In genomic region chr5:86756839-86757238, GRCh38 we compare ENCODE assay signal across 18 cellular contexts.
DNase-seq lines count a peak whose midpoint lies in the region; ATAC-seq and TF ChIP-seq lines count a peak whose summit lies in the region.
"Had no signal": no experiment of that assay in that cellular context is flagged by ENCODE, and none has a peak within 500 bp of the region (broad histone marks: within the 10 kb centered on the region; RNA-seq: fewer than 3 reads in every experiment).

No MANE protein-coding gene starts in this region.

- CTCF ChIA-PET in MCF 10A (lab: Yijun Ruan, JAX): no interaction called here

- H3K27me3 Mint-ChIP-seq in MCF 10A (ENCODE audit: insufficient read depth, unreplicated experiment): peaks cover 42% of the 10 kb centered on the region

- no TSS peak for BruUV-seq in MCF 10A (replicated peaks; lab: Mats Ljungman, UMichigan)

- no peaks in the 10 kb centered on the region for H3K4me1 ChIP-seq in breast epithelium
- H3K4me1 ChIP-seq: A549 had no signal

- H3K4me3 ChIP-seq in breast epithelium: no peak overlapping the region
- H3K4me3 ChIP-seq in NB4 (ENCODE audit: low read depth, low read length): no peak overlapping the region
- no peak overlapping the region for H3K4me3 ChIP-seq in epithelial cell of proximal tubule (ENCODE audit: low read depth, low read length)
- H3K4me3 ChIP-seq: A549 had no signal

- H3K4me1 Mint-ChIP-seq in MCF 10A (ENCODE audit: insufficient read depth, unreplicated experiment): no peaks in the 10 kb centered on the region
- H3K4me1 Mint-ChIP-seq: IgD-negative memory B cell had no signal

- intact Hi-C loops in MCF 10A (cut with micrococcal nuclease): no loop called here
- intact Hi-C loops in breast epithelium (cut with DNase I; ENCODE audit: low total_unique reads): no loop called here

- TF ChIP-seq CTCF in MCF 10A (IDR thresholded peaks at IDR 0.05; ENCODE audit: unreplicated experiment) (peak; percentile 7), breast epithelium (IDR thresholded peaks at IDR 0.05) (no peak), NB4 (IDR thresholded peaks at IDR 0.05; ENCODE audit: low read depth, low read length) (peak; percentile 3), epithelial cell of proximal tubule (conservative IDR thresholded peaks at IDR 0.05; ENCODE audit: low read depth, low read length) (peak; percentile 28)

- no peak overlapping the region for H3K27ac ChIP-seq in breast epithelium
- H3K27ac ChIP-seq: A549 had no signal

- no peak for ATAC-seq in GM18498 (IDR thresholded peaks at IDR 0.05; ENCODE audit: unreplicated experiment)
- ATAC-seq: A549 had no signal

- no peaks in the 10 kb centered on the region for H3K9me3 Mint-ChIP-seq in MCF 10A (ENCODE audit: unreplicated experiment)

- no peaks in the 10 kb centered on the region for H3K27me3 ChIP-seq in breast epithelium

- H3K27ac Mint-ChIP-seq in MCF 10A (ENCODE audit: low read depth, unreplicated experiment): no peak overlapping the region
- H3K27ac Mint-ChIP-seq: CD4-positive, alpha-beta T cell; IgD-negative memory B cell had no signal

- no peak for TF ChIP-seq POLR2A in breast epithelium (IDR thresholded peaks at IDR 0.05)
- TF ChIP-seq POLR2A in NB4 (IDR thresholded peaks at IDR 0.05; ENCODE audit: extremely low read depth, insufficient read length): no peak

- no peaks in the 10 kb centered on the region for H3K36me3 ChIP-seq in breast epithelium

- H3K4me3 Mint-ChIP-seq in MCF 10A (ENCODE audit: unreplicated experiment): no peak overlapping the region
- H3K4me3 Mint-ChIP-seq: CD4-positive, alpha-beta T cell; IgD-negative memory B cell had no signal

- DNase-seq in MCF 10A (ENCODE audit: unreplicated experiment) (peak; percentile 2), breast epithelium (ENCODE audit: low spot score in 2 of 2) (no peak), NB4 (ENCODE audit: low read depth) (no peak), epithelial cell of proximal tubule (ENCODE audit: low read depth) (no peak), NCI-H446 (lab: John Stamatoyannopoulos, UW) (no peak), AG20443 (ENCODE audit: low spot score) (no peak), germinal center (ENCODE audit: low spot score) (no peak)
- DNase-seq: AML-193; CD4-positive, alpha-beta T cell; EL; HCEC 1CT; NCI-H1105; NCI-H1694 treated with DMSO at 0.1 percent for 48 hours; NCI-H446 treated with DMSO at 0.1 percent for 48 hours; NCI-H82 had no signal

- H3K36me3 Mint-ChIP-seq in MCF 10A (ENCODE audit: insufficient read depth, unreplicated experiment): peaks cover 6% of the 10 kb centered on the region

- H3K9me3 ChIP-seq in breast epithelium: no peaks in the 10 kb centered on the region
- H3K9me3 ChIP-seq: A549 had no signal

- POLR2A ChIA-PET in MCF 10A (lab: Yijun Ruan, JAX): no interaction called here

Comparison
In these comparisons a context has a peak if more than half of its experiments do, and no peak if none do; other contexts are left out.
1. CTCF ChIP-seq: peak in MCF 10A (single experiment), NB4 (single experiment) and epithelial cell of proximal tubule (single experiment); none in breast epithelium (0 of 3).